Comparison of ENCODE assay signal across 26 cellular contexts in genomic region chr3:133463441-133463860, GRCh38.
DNase-seq lines count a peak whose midpoint lies in the region; ATAC-seq, FAIRE-seq and TF ChIP-seq lines count a peak whose summit lies in the region.
"Had no signal": no experiment of that assay in that cellular context is flagged by ENCODE, and none has a peak within 500 bp of the region (broad histone marks: within the 10 kb centered on the region; RNA-seq: fewer than 3 reads in every experiment).

No MANE protein-coding gene starts in this region.

- H2AFZ ChIP-seq in MM.1S (ENCODE audit: low read length) (peak overlapping the region; percentile 30; the same call in 1 of the 2 replicates), GM12878 (ENCODE audit: control insufficient read depth, low read depth, low read length) (no peak overlapping the region)
- H2AFZ ChIP-seq: neural progenitor cell had no signal

- no peaks in the 10 kb centered on the region for H3K9me3 Mint-ChIP-seq in activated naive CD4-positive, alpha-beta T cell treated with anti-CD3 and anti-CD28 coated beads, Interleukin-2, amount 10 ng/mL, durations not matched to agents 7 days and 5 days
- H3K9me3 Mint-ChIP-seq: brain; neural progenitor cell; stimulated activated naive CD8-positive, alpha-beta T cell treated with anti-CD3 and anti-CD28 coated beads, Interleukin-15, Interleukin-2, amounts not matched to agents 100 ng/mL and 50 ng/mL, for 24 hours had no signal

- intact Hi-C loops in GM12878 (cut with micrococcal nuclease; ENCODE audit: unreplicated experiment), result no loop called here
- intact Hi-C loops in thyroid gland (cut with DNase I), result no loop called here

- POLR2A ChIA-PET in GM12878 (lab: Charles Lee), result interaction anchor here (1.4 to 5.1 kb wide), 2 partner anchors 9 to 110 kb away, joined by 3 to 17 read pairs; partner anchors contain the start of gene CDV3

- H3K27me3 ChIP-seq in MM.1S (replicated peaks; ENCODE audit: insufficient read depth, low read length) (no peaks in the 10 kb centered on the region), GM12878 (replicated peaks in 1 of 2; ENCODE audit: control insufficient read depth in 2 of 2, insufficient read depth in 2 of 2, low read length in 1 of 2) (no peaks in the 10 kb centered on the region), thyroid gland (no peaks in the 10 kb centered on the region)
- H3K27me3 ChIP-seq: MG63, upper lobe of left lung had no signal

- peaks cover 65% of the 10 kb centered on the region for H3F3A ChIP-seq in MM.1S (ENCODE audit: insufficient read depth, low read length)

- SMC1A ChIA-PET in GM12878 (lab: Charles Lee; ENCODE audit: uncharacterized antibody, unreplicated experiment), result interaction anchor here (0.9 to 20.9 kb wide), 7 partner anchors 12 to 114 kb away, joined by 3 to 380 read pairs (median 44); partner anchors contain the start of gene CDV3

- H4K20me1 ChIP-seq in MM.1S (ENCODE audit: insufficient read depth, low read length) (no peaks in the 10 kb centered on the region), GM12878 (ENCODE audit: control insufficient read depth, insufficient read depth) (no peaks in the 10 kb centered on the region)

- H3K27ac ChIP-seq in MM.1S (ENCODE audit: low read length) (peak overlapping the region; percentile 78), GM12878 (ENCODE audit: control insufficient read depth, insufficient read depth) (no peak overlapping the region), thyroid gland (peak overlapping the region; percentile 46 to 71 (median 52))
- H3K27ac ChIP-seq: neural progenitor cell, psoas muscle, skin epidermis, upper lobe of left lung had no signal

- no TSS peak for BruUV-seq in GM12878 (replicated peaks; lab: Mats Ljungman, UMichigan)

- no peaks in the 10 kb centered on the region for H3K27me3 Mint-ChIP-seq in activated naive CD4-positive, alpha-beta T cell treated with anti-CD3 and anti-CD28 coated beads, Interleukin-2, amount 10 ng/mL, durations not matched to agents 7 days and 5 days
- H3K27me3 Mint-ChIP-seq: brain; stimulated activated naive CD8-positive, alpha-beta T cell treated with anti-CD3 and anti-CD28 coated beads, Interleukin-15, Interleukin-2, amounts not matched to agents 100 ng/mL and 50 ng/mL, for 24 hours had no signal

- H3K4me3 ChIP-seq in MM.1S (ENCODE audit: low read length) (no peak overlapping the region), GM12878 (no peak overlapping the region), thyroid gland (replicated peaks in 1 of 3) (no peak overlapping the region)
- H3K4me3 ChIP-seq: MG63, neural progenitor cell, psoas muscle, skin epidermis, upper lobe of left lung had no signal

- in situ Hi-C loops in GM12878 (cut with MboI), result loop anchor here (25.0 kb wide), 1 partner anchor 1024 kb away; the partner anchor contains the start of genes ANAPC13 and CEP63

- H3K36me3 ChIP-seq in MM.1S (replicated peaks; ENCODE audit: insufficient read depth, low read length) (no peaks in the 10 kb centered on the region), GM12878 (ENCODE audit: control insufficient read depth in 2 of 2, insufficient read depth in 2 of 2, low read length in 1 of 2) (no peaks in the 10 kb centered on the region), thyroid gland (no peaks in the 10 kb centered on the region)
- H3K36me3 ChIP-seq: MG63, neural progenitor cell, upper lobe of left lung had no signal

- H3K9me3 ChIP-seq in MM.1S (replicated peaks; ENCODE audit: insufficient read depth, low read length), result no peaks in the 10 kb centered on the region
- no peaks in the 10 kb centered on the region for H3K9me3 ChIP-seq in GM12878 (replicated peaks; ENCODE audit: control insufficient read depth, insufficient read depth, low read length)
- no peaks in the 10 kb centered on the region for H3K9me3 ChIP-seq in thyroid gland
- H3K9me3 ChIP-seq: MG63, psoas muscle, upper lobe of left lung had no signal

- TF ChIP-seq EP300 in GM12878 (IDR thresholded peaks at IDR 0.05; ENCODE audit: borderline replicate concordance in 1 of 2, control insufficient read depth in 1 of 2, low read depth in 2 of 2, low read length in 2 of 2), result no peak

- ATAC-seq in GM12878 (no peak), GM21390 (IDR thresholded peaks at IDR 0.05; ENCODE audit: unreplicated experiment) (no peak)
- ATAC-seq: left ventricle myocardium superior, psoas muscle had no signal

- peak; percentile 31 for DNase-seq in NCI-H146 (lab: John Stamatoyannopoulos, UW)
- DNase-seq in NCI-H146 treated with DMSO at 0.1 percent for 48 hours (lab: John Stamatoyannopoulos, UW; ENCODE audit: unreplicated experiment), result no peak
- peak; percentile 55 for DNase-seq in MM.1S
- no peak for DNase-seq in GM12878 (ENCODE audit: low read depth, low spot score)
- peak; percentile 41 to 45 for DNase-seq in thyroid gland
- no peak for DNase-seq in activated naive CD4-positive, alpha-beta T cell treated with anti-CD3 and anti-CD28 coated beads, Interleukin-2, amount 10 ng/mL, durations not matched to agents 7 days and 5 days
- no peak for DNase-seq in NK-92 treated with Interleukin-12 subunit alpha and Interleukin-12 subunit beta, amount 100 ng/mL, for 24 hours (lab: John Stamatoyannopoulos, UW)
- DNase-seq: 8988T; activated CD4-positive, alpha-beta T cell treated with anti-CD3 and anti-CD28 coated beads for 4 hours; activated effector memory CD4-positive, alpha-beta T cell treated with Interleukin-2 at 50 U/mL for 16 hours; COR-L47; EL; glutamatergic neuron; left ventricle myocardium superior; MG63; NCI-H187 treated with DMSO at 0.1 percent for 48 hours; NCI-H446 treated with DMSO at 0.1 percent for 48 hours; OCI-M1; psoas muscle; SHP77 treated with DMSO at 0.1 percent for 48 hours; upper lobe of left lung had no signal

- RAD21 ChIA-PET in GM12878 (lab: Charles Lee; ENCODE audit: unreplicated experiment), result interaction anchor here (0.8 to 9.7 kb wide), 4 partner anchors 12 to 111 kb away, joined by 3 to 137 read pairs (median 44); partner anchors contain the start of gene CDV3

- TF ChIP-seq CTCF in MM.1S (IDR thresholded peaks at IDR 0.05; ENCODE audit: low read length), result no peak
- no peak for TF ChIP-seq CTCF in GM12878 (IDR thresholded peaks at IDR 0.05 in 2 of 3, conservative IDR thresholded peaks at IDR 0.05 in 1 of 3; ENCODE audit: control insufficient read depth in 2 of 3, extremely low read depth in 1 of 3, insufficient read depth in 1 of 3, low read depth in 3 of 3, low read length in 3 of 3)
- no peak for TF ChIP-seq CTCF in thyroid gland (IDR thresholded peaks at IDR 0.05)

- no peaks in the 10 kb centered on the region for H3K36me3 Mint-ChIP-seq in activated naive CD4-positive, alpha-beta T cell treated with anti-CD3 and anti-CD28 coated beads, Interleukin-2, amount 10 ng/mL, durations not matched to agents 7 days and 5 days
- H3K36me3 Mint-ChIP-seq: brain, neural progenitor cell had no signal

- TF ChIP-seq POLR2A in GM12878 (IDR thresholded peaks at IDR 0.05; ENCODE audit: low read depth, low read length) (no peak), thyroid gland (IDR thresholded peaks at IDR 0.05) (peak in 1 of 2 donors; percentile 29)

- no peak overlapping the region for H3K27ac Mint-ChIP-seq in activated naive CD4-positive, alpha-beta T cell treated with anti-CD3 and anti-CD28 coated beads, Interleukin-2, amount 10 ng/mL, durations not matched to agents 7 days and 5 days
- H3K27ac Mint-ChIP-seq: brain; stimulated activated naive CD8-positive, alpha-beta T cell treated with anti-CD3 and anti-CD28 coated beads, Interleukin-15, Interleukin-2, amounts not matched to agents 100 ng/mL and 50 ng/mL, for 24 hours had no signal

- H3K4me1 ChIP-seq in MM.1S (ENCODE audit: low read length) (peaks cover 77% of the 10 kb centered on the region), GM12878 (ENCODE audit: control insufficient read depth, insufficient read depth, low read length) (peaks cover 48% of the 10 kb centered on the region), thyroid gland (peaks cover 22 to 45% of the 10 kb centered on the region in 2 donors)

- H3K79me2 ChIP-seq in MM.1S (ENCODE audit: low read length) (no peaks in the 10 kb centered on the region), GM12878 (ENCODE audit: control insufficient read depth, insufficient read depth, low read length) (peaks cover 4% of the 10 kb centered on the region)

- no peaks in the 10 kb centered on the region for H3K9me2 ChIP-seq in MM.1S (replicated peaks; ENCODE audit: insufficient read depth, low read length)

- H3K4me2 ChIP-seq in MM.1S (ENCODE audit: low read depth, low read length) (peak overlapping the region; percentile 41; the same call in 1 of the 2 replicates), GM12878 (ENCODE audit: control insufficient read depth, insufficient read depth) (no peak overlapping the region; the same call in 1 of the 2 replicates)
- H3K4me2 ChIP-seq: neural progenitor cell had no signal

- H3K4me1 Mint-ChIP-seq in activated naive CD4-positive, alpha-beta T cell treated with anti-CD3 and anti-CD28 coated beads, Interleukin-2, amount 10 ng/mL, durations not matched to agents 7 days and 5 days, result peaks cover 61% of the 10 kb centered on the region

- CTCF ChIA-PET in GM12878 (lab: Yijun Ruan, JAX), result interaction anchor here (0.8 to 8.0 kb wide), 6 partner anchors 11 to 121 kb away, joined by 3 to 114 read pairs (median 14); partner anchors contain the start of gene CDV3
- CTCF ChIA-PET in activated naive CD4-positive, alpha-beta T cell treated with anti-CD3 and anti-CD28 coated beads, Interleukin-2, amount 10 ng/mL, durations not matched to agents 7 days and 5 days (lab: Charles Lee), result interaction anchor here (1.1 kb wide), 1 partner anchor 197 kb away, joined by 3 read pairs; no protein-coding TSS in a partner anchor

- no peak for FAIRE-seq in GM12878 (lab: Jason Lieb, UNC)

- WGBS in GM12878 (ENCODE audit: insufficient coverage, insufficient replicate concordance, low lambda C conversion rate, missing lambda C conversion rate), result 93% methylated on average over 6 of the region's 6 CpGs
- WGBS in thyroid gland, 2 donors, result 50 to 60% methylated on average over 6 of the region's 6 CpGs

- H3K9ac ChIP-seq in MM.1S (ENCODE audit: low read length), result peak overlapping the region; percentile 21; the same call in 1 of the 2 replicates
- H3K9ac ChIP-seq in GM12878 (ENCODE audit: control insufficient read depth, insufficient read depth, low read length), result no peak overlapping the region
- H3K9ac ChIP-seq: neural progenitor cell had no signal

- no peak for TF ChIP-seq RAD21 in GM12878 (IDR thresholded peaks at IDR 0.05; ENCODE audit: insufficient read depth, low read depth, low read length)

- H3K4me3 Mint-ChIP-seq in activated naive CD4-positive, alpha-beta T cell treated with anti-CD3 and anti-CD28 coated beads, Interleukin-2, amount 10 ng/mL, durations not matched to agents 7 days and 5 days, result no peak overlapping the region
- H3K4me3 Mint-ChIP-seq: brain; neural progenitor cell; stimulated activated naive CD8-positive, alpha-beta T cell treated with anti-CD3 and anti-CD28 coated beads, Interleukin-15, Interleukin-2, amounts not matched to agents 100 ng/mL and 50 ng/mL, for 24 hours had no signal

TF ChIP-seq in GM12878, 131 proteins besides CTCF, POLR2A, EP300 and RAD21:
- TF ChIP-seq PAX8 (IDR thresholded peaks at IDR 0.05) (no peak), RAD51 (IDR thresholded peaks at IDR 0.05) (peak; percentile 73; the same call in 1 of the 2 replicates)

Comparison
In these comparisons a context has a peak if more than half of its experiments do, and no peak if none do; other contexts are left out.
1. DNase-seq: peak in NCI-H146 (single experiment), MM.1S (single experiment) and thyroid gland (2 of 2); none in NCI-H146 treated with DMSO at 0.1 percent for 48 hours (single experiment), GM12878 (single experiment), activated naive CD4-positive, alpha-beta T cell treated with anti-CD3 and anti-CD28 coated beads, Interleukin-2, amount 10 ng/mL, durations not matched to agents 7 days and 5 days (single experiment) and NK-92 treated with Interleukin-12 subunit alpha and Interleukin-12 subunit beta, amount 100 ng/mL, for 24 hours (single experiment).